In genomic region chr6:13383280-13384163, GRCh38 we compare ENCODE assay signal across 8 cellular contexts. TPM values are rescaled to one million over a fixed set of nuclear protein-coding genes. Genes with fewer than 3 reads are reported as not detected.
DNase-seq lines count a peak whose midpoint lies in the region; ATAC-seq and TF ChIP-seq lines count a peak whose summit lies in the region.

No MANE protein-coding gene starts in this region.

- H3K4me1 ChIP-seq in PC-3 (ENCODE audit: insufficient read depth, low read length) = peaks cover 12% of the 10 kb centered on the region; the same call in 1 of the 2 replicates
- H3K4me1 ChIP-seq in transverse colon = peaks cover 17 to 55% (median 42%) of the 10 kb centered on the region in 4 donors

- no peak overlapping the region for H3K4me3 ChIP-seq in PC-3 (ENCODE audit: low read length)
- no peak overlapping the region for H3K4me3 ChIP-seq in transverse colon

- no peak for TF ChIP-seq POLR2A in transverse colon (IDR thresholded peaks at IDR 0.05)

- H3K9me3 ChIP-seq in PC-3 (ENCODE audit: low read length) (no peaks in the 10 kb centered on the region), transverse colon (no peaks in the 10 kb centered on the region)

- H3K4me2 ChIP-seq in PC-3 (ENCODE audit: low read length) = no peak overlapping the region

- no peaks in the 10 kb centered on the region for H4K20me1 ChIP-seq in PC-3 (ENCODE audit: low read length)

- H3K27me3 ChIP-seq in PC-3 (ENCODE audit: low read length) = no peaks in the 10 kb centered on the region
- H3K27me3 ChIP-seq in transverse colon = no peaks in the 10 kb centered on the region

- CTCF ChIA-PET in PC-3 (lab: Charles Lee) = interaction anchor here (0.6 to 1.1 kb wide), 4 partner anchors 13 to 154 kb away, joined by 3 to 7 read pairs (median 4); partner anchors contain the start of gene TBC1D7

- ATAC-seq in GM18873 (IDR thresholded peaks at IDR 0.05; ENCODE audit: low FRiP score, unreplicated experiment) (peak; percentile 98), HG03064 (IDR thresholded peaks at IDR 0.05; ENCODE audit: low read depth, unreplicated experiment) (peak; percentile 72), PC-3 (peak; percentile 78)

- H3K27ac ChIP-seq in PC-3 (ENCODE audit: low read length) (no peak overlapping the region), transverse colon (peak overlapping the region; percentile 20 to 50 (median 36))

- in situ Hi-C loops in transverse colon (cut with MboI; ENCODE audit: low pct_ligation_motif_present in 1 of 4, low pct_unique_long_range_greater_than_20kb in 1 of 4, low sequenced_read_pairs in 3 of 4) = no loop called here

- H3K9ac ChIP-seq in PC-3 (ENCODE audit: low read length) = no peak overlapping the region

- no peak for TF ChIP-seq EP300 in transverse colon (IDR thresholded peaks at IDR 0.05; ENCODE audit: low read depth)

- POLR2A ChIA-PET in PC-3 (lab: Charles Lee; ENCODE audit: unreplicated experiment) = interaction anchor here (0.6 kb wide), 1 partner anchor 54 kb away, joined by 3 read pairs; no protein-coding TSS in a partner anchor

- 60 to 68% methylated on average over 1 to 9 of the region's 9 CpGs for WGBS in transverse colon (ENCODE audit: low coverage in 1 of 2), 2 donors

- no peaks in the 10 kb centered on the region for H3K36me3 ChIP-seq in PC-3 (ENCODE audit: low read depth, low read length)
- H3K36me3 ChIP-seq in transverse colon = no peaks in the 10 kb centered on the region

- intact Hi-C loops in PC-3 (cut with micrococcal nuclease) (loop anchor here (2.0 to 5.0 kb wide), 2 partner anchors 69 to 154 kb away; no protein-coding TSS in a partner anchor), cardiac septum (cut with DNase I) (no loop called here), transverse colon (cut with DNase I; ENCODE audit: low total_unique reads) (loop anchor here (5.0 kb wide), 1 partner anchor 104 kb away; the partner anchor contains the start of gene GFOD1)

- TF ChIP-seq CTCF in PC-3 (conservative IDR thresholded peaks at IDR 0.05; ENCODE audit: low read depth, low read length) (peak; percentile 18; the same call in 1 of the 2 replicates), transverse colon (IDR thresholded peaks at IDR 0.05) (peak in 3 of 5 experiments; percentile 8 to 30 (median 10))

- no peaks in the 10 kb centered on the region for H3K9me2 ChIP-seq in PC-3 (replicated peaks; ENCODE audit: low read length)

- 0 out of 2 replicates have a peak, but pooled peaks cover 3% of the 10 kb centered on the region for H3K79me2 ChIP-seq in PC-3 (ENCODE audit: low read length)

- no peak overlapping the region for H2AFZ ChIP-seq in PC-3 (ENCODE audit: low read length)

- DNase-seq in AG20443 (ENCODE audit: low spot score) = peak; percentile 52
- DNase-seq in PC-3 = peak; percentile 23
- peak; percentile 36 for DNase-seq in cardiac septum (ENCODE audit: low spot score)
- no peak for DNase-seq in transverse colon
- no peak for DNase-seq in DMS79 treated with DMSO at 0.1 percent for 48 hours (lab: John Stamatoyannopoulos, UW)
- no peak for DNase-seq in epidermal melanocyte (ENCODE audit: insufficient read length, low spot score)

- no peaks in the 10 kb centered on the region for H3F3A ChIP-seq in PC-3 (ENCODE audit: low read length, unreplicated experiment)

- no TSS peak for BruUV-seq in PC-3 (replicated peaks; lab: Mats Ljungman, UMichigan)

RNA-seq across cellular contexts. Expression of gene TBC1D7, which starts 55.2 kb away (rescaled TPM):
- total RNA-seq in PC-3 (2014; rRNA removed) (16.9 and 18.5 TPM in 2 replicates), cardiac septum (30.5 TPM), transverse colon (10 to 100 TPM; 10.5 to 39.8 (median 15.0) TPM)

Comparison
In these comparisons a context has a peak if more than half of its experiments do, and no peak if none do; other contexts are left out.
1. DNase-seq: peak in AG20443 (single experiment), PC-3 (single experiment) and cardiac septum (single experiment); none in transverse colon (single experiment), DMS79 treated with DMSO at 0.1 percent for 48 hours (single experiment) and epidermal melanocyte (single experiment).
2. Peak in every context shown above with its lines, with median percentiles within 50 percentile points of each other: ATAC-seq.